8 cellular contexts compared by ENCODE assay signal in the genomic region with DNA sequence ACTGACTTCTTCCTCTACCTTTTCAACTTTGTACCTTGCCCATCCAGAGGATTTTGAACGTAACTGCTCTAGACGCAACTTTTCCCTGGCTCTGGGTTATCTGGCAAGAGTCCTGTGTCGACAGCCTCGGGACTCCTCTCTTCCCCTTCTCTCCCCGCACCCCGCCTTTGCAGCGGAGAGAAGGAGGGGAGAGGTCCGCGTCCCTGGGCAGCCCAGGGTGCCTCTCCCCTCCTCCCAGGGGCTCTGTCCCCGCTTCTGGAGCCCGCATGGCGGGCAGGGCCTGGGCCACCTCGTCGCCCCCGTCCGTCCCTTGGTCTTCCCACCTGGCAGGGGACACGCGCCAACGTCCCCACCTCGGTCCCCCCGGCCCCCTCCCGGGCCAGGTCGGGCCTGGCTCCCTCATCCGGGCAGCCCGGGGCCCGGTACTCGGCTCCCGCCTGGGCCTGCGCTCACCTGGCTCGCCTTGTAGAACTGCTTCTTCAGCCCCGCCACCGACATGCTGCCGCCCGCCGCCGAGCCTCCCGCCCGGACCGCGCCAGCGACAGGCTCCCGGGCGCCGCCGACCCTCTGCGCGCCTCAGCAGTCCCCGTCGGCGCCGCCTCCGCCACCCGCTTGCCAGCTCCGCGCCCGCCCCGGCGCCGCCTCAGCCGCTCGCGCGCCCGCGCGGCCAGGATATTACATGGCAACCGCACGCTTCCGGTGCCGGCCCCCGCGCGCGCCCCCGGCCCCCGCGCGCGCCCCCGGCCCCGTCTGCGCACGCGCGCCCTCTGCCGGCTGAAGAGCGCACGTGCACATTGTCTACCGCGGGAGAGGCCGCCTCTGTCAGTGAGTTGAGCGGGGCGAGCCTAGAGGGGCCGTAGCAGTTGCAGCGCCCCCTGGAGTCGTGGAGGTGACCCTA. TPM values are rescaled to one million over a fixed set of nuclear protein-coding genes. Genes with fewer than 3 reads are reported as not detected.
DNase-seq lines count a peak whose midpoint lies in the region; ATAC-seq, FAIRE-seq and TF ChIP-seq lines count a peak whose summit lies in the region.

A gene with protein sequence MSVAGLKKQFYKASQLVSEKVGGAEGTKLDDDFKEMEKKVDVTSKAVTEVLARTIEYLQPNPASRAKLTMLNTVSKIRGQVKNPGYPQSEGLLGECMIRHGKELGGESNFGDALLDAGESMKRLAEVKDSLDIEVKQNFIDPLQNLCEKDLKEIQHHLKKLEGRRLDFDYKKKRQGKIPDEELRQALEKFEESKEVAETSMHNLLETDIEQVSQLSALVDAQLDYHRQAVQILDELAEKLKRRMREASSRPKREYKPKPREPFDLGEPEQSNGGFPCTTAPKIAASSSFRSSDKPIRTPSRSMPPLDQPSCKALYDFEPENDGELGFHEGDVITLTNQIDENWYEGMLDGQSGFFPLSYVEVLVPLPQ (minus strand): TSS at position 677 of the 898 bp plus-strand sequence. CDS start 179 bp downstream, at position 498.

- ATAC-seq in HG02840 (IDR thresholded peaks at IDR 0.05; ENCODE audit: low FRiP score, unreplicated experiment), result peak; percentile 61
- peak; percentile 66 to 74 (median 70) for ATAC-seq in T-cell (replicated peaks in 1 of 4)
- ATAC-seq in left cardiac atrium, result peak; percentile 73 to 80

- peaks cover 63 to 78% (median 65%) of the 10 kb centered on the region in 3 donors for H3K4me1 Mint-ChIP-seq in T-cell

- H3K4me3 ChIP-seq in prostate gland, result peak within 1 kb of the TSS; percentile 94 to 95

- POLR2A ChIA-PET in T-cell (lab: Charles Lee), result interaction anchor here in 1 of 2 donors (1.4 kb wide), 1 partner anchor 72 kb away, joined by 4 read pairs; the partner anchor contains the start of gene HDGFL2

- 1% methylated on average over 71 to 96 of the region's 96 CpGs for WGBS in adipose tissue, 3 donors
- under 1% methylated on average over 95 of the region's 96 CpGs for WGBS in prostate gland

- peak; percentile 98 to 100 (median 98) for TF ChIP-seq CTCF in prostate gland (IDR thresholded peaks at IDR 0.05)

- H3K27me3 ChIP-seq in prostate gland (replicated peaks; ENCODE audit: insufficient read depth), result no peaks in the 10 kb centered on the region

- H3K27me3 Mint-ChIP-seq in T-cell, result no peaks in the 10 kb centered on the region

- peak within 1 kb of the TSS; percentile 75 to 92 for H3K27ac Mint-ChIP-seq in T-cell

- H3K4me3 Mint-ChIP-seq in T-cell, result peak within 1 kb of the TSS; percentile 82 to 89 (median 87)

- DNase-seq in GM12892 (ENCODE audit: insufficient read length) (peak; percentile 72), NCI-H1436 (lab: John Stamatoyannopoulos, UW) (peak; percentile 91), T-cell (peak; percentile 79 to 94 (median 89)), left cardiac atrium (peak; percentile 93), prostate gland (ENCODE audit: low spot score) (peak; percentile 92), ureter (ENCODE audit: low spot score) (peak; percentile 94)

- H3K27ac ChIP-seq in adipose tissue (ENCODE audit: low read depth, low read length) (peak within 1 kb of the TSS; percentile 89), prostate gland (peak within 1 kb of the TSS; percentile 97 to 98)

- CTCF ChIA-PET in T-cell (lab: Charles Lee), result interaction anchor here in 1 of 2 donors (0.6 to 1.2 kb wide), 5 partner anchors 56 to 153 kb away, joined by 3 to 6 read pairs (median 4); partner anchors contain the start of genes HDGFL2, MPND and YJU2

- no peaks in the 10 kb centered on the region for H3K9me3 Mint-ChIP-seq in T-cell

- intact Hi-C loops in left cardiac atrium (cut with DNase I), result loop anchor here (2.0 to 10.0 kb wide), 3 partner anchors 31 to 55 kb away; partner anchors contain the start of gene UBXN6 (in 2 of the 2)
- intact Hi-C loops in prostate gland (cut with DNase I), result loop anchor here (5.0 to 10.0 kb wide), 3 partner anchors 57 to 135 kb away; partner anchors contain the start of genes MPND and UBXN6

- H3K36me3 Mint-ChIP-seq in T-cell, result peaks cover 8% of the 10 kb centered on the region

- TF ChIP-seq POLR2A in GM12892 (IDR thresholded peaks at IDR 0.05; ENCODE audit: low read depth, low read length) (peak; percentile 84; the same call in 1 of the 2 replicates), prostate gland (IDR thresholded peaks at IDR 0.05) (peak; percentile 49)

- peaks cover 22% of the 10 kb centered on the region for H3K4me1 ChIP-seq in prostate gland (replicated peaks)

- no peaks in the 10 kb centered on the region for H3K9me3 ChIP-seq in prostate gland

- peak; percentile 97 for FAIRE-seq in GM12892 (lab: Jason Lieb, UNC)

- H3K36me3 ChIP-seq in prostate gland, result no peaks in the 10 kb centered on the region

RNA-seq across cellular contexts. Expression of the gene that starts here (rescaled TPM):
- 20.0 TPM for polyA plus RNA-seq in GM12892 (2012; ENCODE audit: missing spikeins)
- 10 to 100 TPM; 38.8 to 51.5 (median 45.7) TPM for total RNA-seq in T-cell
- 10 to 100 TPM; 33.2 to 87.8 (median 74.0) TPM for polyA plus RNA-seq in adipose tissue
- total RNA-seq in left cardiac atrium, result 10 to 100 TPM; 31.4 to 39.4 TPM
- total RNA-seq in prostate gland, result 10 to 100 TPM; 35.4 to 54.7 TPM
- total RNA-seq in ureter, result 78.5 TPM

Comparison
In these comparisons a context has a peak if more than half of its experiments do, and no peak if none do; other contexts are left out.
1. Peak in every context shown above with its lines: DNase-seq, ATAC-seq, H3K4me3 ChIP-seq and H3K27ac ChIP-seq.